2 cellular contexts compared by ENCODE assay signal in the genomic region with DNA sequence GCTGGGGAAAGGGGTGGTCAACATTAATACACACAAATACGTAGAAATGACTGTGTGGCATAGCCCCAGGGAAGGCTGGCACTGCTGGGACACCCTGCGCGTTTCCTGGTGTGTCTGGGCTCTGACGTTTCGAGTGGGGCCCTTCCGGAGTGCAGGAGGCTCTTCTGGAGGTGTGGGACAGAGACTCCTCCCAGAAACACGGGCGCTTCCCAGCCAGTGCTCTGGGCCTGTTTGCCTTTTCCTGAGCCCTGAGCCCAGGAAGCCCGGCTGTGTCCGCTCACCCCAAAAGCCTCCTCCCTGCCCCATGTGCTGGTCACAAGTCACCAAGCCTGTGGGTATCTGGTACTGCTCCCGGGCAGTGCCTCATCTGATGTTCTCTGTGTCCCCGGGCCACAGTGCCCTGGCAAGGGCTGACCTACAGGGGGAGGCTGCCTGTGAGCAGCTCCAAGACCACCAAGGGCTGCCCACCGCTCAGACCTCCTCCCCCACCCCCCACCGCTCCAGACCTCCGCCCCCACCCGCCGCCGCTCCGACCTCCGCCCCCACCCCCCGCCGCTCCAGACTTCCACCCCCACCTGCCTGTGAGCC.
A peak's percentile ranks its signal among the peaks of the same experiment; 100 is the strongest.
TF ChIP-seq lines count a peak whose summit lies in the region.

No MANE protein-coding gene starts in this region.

TF ChIP-seq in WTC11, 78 proteins besides CTCF, POLR2A, EP300 and RAD21 (continued from another document):
- TF ChIP-seq, protein P1, sequence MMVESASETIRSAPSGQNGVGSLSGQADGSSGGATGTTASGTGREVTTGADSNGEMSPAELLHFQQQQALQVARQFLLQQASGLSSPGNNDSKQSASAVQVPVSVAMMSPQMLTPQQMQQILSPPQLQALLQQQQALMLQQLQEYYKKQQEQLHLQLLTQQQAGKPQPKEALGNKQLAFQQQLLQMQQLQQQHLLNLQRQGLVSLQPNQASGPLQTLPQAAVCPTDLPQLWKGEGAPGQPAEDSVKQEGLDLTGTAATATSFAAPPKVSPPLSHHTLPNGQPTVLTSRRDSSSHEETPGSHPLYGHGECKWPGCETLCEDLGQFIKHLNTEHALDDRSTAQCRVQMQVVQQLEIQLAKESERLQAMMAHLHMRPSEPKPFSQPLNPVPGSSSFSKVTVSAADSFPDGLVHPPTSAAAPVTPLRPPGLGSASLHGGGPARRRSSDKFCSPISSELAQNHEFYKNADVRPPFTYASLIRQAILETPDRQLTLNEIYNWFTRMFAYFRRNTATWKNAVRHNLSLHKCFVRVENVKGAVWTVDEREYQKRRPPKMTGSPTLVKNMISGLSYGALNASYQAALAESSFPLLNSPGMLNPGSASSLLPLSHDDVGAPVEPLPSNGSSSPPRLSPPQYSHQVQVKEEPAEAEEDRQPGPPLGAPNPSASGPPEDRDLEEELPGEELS (CRISPR knock-in tag; IDR thresholded peaks at IDR 0.05), result no peak
- TF ChIP-seq ZNF263 (CRISPR knock-in tag; IDR thresholded peaks at IDR 0.05; ENCODE audit: low read depth) (no peak), FOXK1 (CRISPR knock-in tag; IDR thresholded peaks at IDR 0.05) (no peak), ZNF317 (CRISPR knock-in tag; IDR thresholded peaks at IDR 0.05; ENCODE audit: borderline replicate concordance, low read depth) (no peak), SMAD3 (CRISPR knock-in tag; IDR thresholded peaks at IDR 0.05; ENCODE audit: borderline replicate concordance) (no peak), NFE2L1 (CRISPR knock-in tag; IDR thresholded peaks at IDR 0.05) (no peak), ZNF423 (CRISPR knock-in tag; IDR thresholded peaks at IDR 0.05) (no peak), NR3C1 (CRISPR knock-in tag; conservative IDR thresholded peaks at IDR 0.05; ENCODE audit: low read depth) (no peak), SMAD4 (CRISPR knock-in tag; IDR thresholded peaks at IDR 0.05) (no peak), ETV6 (CRISPR knock-in tag; IDR thresholded peaks at IDR 0.05) (no peak), ZNF219 (CRISPR knock-in tag; IDR thresholded peaks at IDR 0.05; ENCODE audit: borderline replicate concordance) (no peak)
- TF ChIP-seq, protein P2, sequence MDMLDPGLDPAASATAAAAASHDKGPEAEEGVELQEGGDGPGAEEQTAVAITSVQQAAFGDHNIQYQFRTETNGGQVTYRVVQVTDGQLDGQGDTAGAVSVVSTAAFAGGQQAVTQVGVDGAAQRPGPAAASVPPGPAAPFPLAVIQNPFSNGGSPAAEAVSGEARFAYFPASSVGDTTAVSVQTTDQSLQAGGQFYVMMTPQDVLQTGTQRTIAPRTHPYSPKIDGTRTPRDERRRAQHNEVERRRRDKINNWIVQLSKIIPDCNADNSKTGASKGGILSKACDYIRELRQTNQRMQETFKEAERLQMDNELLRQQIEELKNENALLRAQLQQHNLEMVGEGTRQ (CRISPR knock-in tag; IDR thresholded peaks at IDR 0.05), result no peak
- TF ChIP-seq, protein P3, sequence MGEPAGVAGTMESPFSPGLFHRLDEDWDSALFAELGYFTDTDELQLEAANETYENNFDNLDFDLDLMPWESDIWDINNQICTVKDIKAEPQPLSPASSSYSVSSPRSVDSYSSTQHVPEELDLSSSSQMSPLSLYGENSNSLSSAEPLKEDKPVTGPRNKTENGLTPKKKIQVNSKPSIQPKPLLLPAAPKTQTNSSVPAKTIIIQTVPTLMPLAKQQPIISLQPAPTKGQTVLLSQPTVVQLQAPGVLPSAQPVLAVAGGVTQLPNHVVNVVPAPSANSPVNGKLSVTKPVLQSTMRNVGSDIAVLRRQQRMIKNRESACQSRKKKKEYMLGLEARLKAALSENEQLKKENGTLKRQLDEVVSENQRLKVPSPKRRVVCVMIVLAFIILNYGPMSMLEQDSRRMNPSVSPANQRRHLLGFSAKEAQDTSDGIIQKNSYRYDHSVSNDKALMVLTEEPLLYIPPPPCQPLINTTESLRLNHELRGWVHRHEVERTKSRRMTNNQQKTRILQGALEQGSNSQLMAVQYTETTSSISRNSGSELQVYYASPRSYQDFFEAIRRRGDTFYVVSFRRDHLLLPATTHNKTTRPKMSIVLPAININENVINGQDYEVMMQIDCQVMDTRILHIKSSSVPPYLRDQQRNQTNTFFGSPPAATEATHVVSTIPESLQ (CRISPR knock-in tag; IDR thresholded peaks at IDR 0.05), result no peak
- TF ChIP-seq, protein P4, sequence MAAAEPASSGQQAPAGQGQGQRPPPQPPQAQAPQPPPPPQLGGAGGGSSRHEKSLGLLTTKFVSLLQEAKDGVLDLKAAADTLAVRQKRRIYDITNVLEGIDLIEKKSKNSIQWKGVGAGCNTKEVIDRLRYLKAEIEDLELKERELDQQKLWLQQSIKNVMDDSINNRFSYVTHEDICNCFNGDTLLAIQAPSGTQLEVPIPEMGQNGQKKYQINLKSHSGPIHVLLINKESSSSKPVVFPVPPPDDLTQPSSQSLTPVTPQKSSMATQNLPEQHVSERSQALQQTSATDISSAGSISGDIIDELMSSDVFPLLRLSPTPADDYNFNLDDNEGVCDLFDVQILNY (CRISPR knock-in tag; IDR thresholded peaks at IDR 0.05), result no peak

TF ChIP-seq in HepG2, 621 proteins besides CTCF, POLR2A, EP300 and RAD21 (continued from another document):
- TF ChIP-seq, protein P5, sequence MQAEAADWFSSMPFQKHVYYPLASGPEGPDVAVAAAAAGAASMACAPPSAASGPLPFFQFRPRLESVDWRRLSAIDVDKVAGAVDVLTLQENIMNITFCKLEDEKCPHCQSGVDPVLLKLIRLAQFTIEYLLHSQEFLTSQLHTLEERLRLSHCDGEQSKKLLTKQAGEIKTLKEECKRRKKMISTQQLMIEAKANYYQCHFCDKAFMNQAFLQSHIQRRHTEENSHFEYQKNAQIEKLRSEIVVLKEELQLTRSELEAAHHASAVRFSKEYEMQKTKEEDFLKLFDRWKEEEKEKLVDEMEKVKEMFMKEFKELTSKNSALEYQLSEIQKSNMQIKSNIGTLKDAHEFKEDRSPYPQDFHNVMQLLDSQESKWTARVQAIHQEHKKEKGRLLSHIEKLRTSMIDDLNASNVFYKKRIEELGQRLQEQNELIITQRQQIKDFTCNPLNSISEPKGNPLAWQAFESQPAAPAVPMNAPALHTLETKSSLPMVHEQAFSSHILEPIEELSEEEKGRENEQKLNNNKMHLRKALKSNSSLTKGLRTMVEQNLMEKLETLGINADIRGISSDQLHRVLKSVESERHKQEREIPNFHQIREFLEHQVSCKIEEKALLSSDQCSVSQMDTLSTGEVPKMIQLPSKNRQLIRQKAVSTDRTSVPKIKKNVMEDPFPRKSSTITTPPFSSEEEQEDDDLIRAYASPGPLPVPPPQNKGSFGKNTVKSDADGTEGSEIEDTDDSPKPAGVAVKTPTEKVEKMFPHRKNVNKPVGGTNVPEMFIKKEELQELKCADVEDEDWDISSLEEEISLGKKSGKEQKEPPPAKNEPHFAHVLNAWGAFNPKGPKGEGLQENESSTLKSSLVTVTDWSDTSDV (CRISPR knock-in tag; IDR thresholded peaks at IDR 0.05), result no peak
- no peak for TF ChIP-seq SETDB1 (CRISPR knock-in tag; IDR thresholded peaks at IDR 0.05; ENCODE audit: borderline replicate concordance)
- TF ChIP-seq, protein P6, sequence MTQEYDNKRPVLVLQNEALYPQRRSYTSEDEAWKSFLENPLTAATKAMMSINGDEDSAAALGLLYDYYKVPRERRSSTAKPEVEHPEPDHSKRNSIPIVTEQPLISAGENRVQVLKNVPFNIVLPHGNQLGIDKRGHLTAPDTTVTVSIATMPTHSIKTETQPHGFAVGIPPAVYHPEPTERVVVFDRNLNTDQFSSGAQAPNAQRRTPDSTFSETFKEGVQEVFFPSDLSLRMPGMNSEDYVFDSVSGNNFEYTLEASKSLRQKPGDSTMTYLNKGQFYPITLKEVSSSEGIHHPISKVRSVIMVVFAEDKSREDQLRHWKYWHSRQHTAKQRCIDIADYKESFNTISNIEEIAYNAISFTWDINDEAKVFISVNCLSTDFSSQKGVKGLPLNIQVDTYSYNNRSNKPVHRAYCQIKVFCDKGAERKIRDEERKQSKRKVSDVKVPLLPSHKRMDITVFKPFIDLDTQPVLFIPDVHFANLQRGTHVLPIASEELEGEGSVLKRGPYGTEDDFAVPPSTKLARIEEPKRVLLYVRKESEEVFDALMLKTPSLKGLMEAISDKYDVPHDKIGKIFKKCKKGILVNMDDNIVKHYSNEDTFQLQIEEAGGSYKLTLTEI (CRISPR knock-in tag; conservative IDR thresholded peaks at IDR 0.05), result no peak
- TF ChIP-seq FOXC1 (CRISPR knock-in tag; IDR thresholded peaks at IDR 0.05; ENCODE audit: borderline replicate concordance), result no peak
- TF ChIP-seq RARG (CRISPR knock-in tag; IDR thresholded peaks at IDR 0.05; ENCODE audit: low read depth), result no peak
- TF ChIP-seq, protein P7, sequence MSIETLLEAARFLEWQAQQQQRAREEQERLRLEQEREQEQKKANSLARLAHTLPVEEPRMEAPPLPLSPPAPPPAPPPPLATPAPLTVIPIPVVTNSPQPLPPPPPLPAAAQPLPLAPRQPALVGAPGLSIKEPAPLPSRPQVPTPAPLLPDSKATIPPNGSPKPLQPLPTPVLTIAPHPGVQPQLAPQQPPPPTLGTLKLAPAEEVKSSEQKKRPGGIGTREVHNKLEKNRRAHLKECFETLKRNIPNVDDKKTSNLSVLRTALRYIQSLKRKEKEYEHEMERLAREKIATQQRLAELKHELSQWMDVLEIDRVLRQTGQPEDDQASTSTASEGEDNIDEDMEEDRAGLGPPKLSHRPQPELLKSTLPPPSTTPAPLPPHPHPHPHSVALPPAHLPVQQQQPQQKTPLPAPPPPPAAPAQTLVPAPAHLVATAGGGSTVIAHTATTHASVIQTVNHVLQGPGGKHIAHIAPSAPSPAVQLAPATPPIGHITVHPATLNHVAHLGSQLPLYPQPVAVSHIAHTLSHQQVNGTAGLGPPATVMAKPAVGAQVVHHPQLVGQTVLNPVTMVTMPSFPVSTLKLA (IDR thresholded peaks at IDR 0.05), result no peak
- no peak for TF ChIP-seq ZNF468 (CRISPR knock-in tag; IDR thresholded peaks at IDR 0.05)
- 0 out of 2 replicates have a peak, but pooled peaks have one; percentile 2 for TF ChIP-seq HDAC1 (CRISPR knock-in tag; IDR thresholded peaks at IDR 0.05)
- TF ChIP-seq RNF2 (conservative IDR thresholded peaks at IDR 0.05; ENCODE audit: low read depth), result no peak
- TF ChIP-seq PPARG (CRISPR knock-in tag; conservative IDR thresholded peaks at IDR 0.05), result no peak
- peak; percentile 52; the same call in 1 of the 2 replicates for TF ChIP-seq HNRNPL (IDR thresholded peaks at IDR 0.05; ENCODE audit: low read depth, low read length)
- no peak for TF ChIP-seq ZNF720 (CRISPR knock-in tag; IDR thresholded peaks at IDR 0.05)
- no peak for TF ChIP-seq KAT7 (CRISPR knock-in tag; IDR thresholded peaks at IDR 0.05; ENCODE audit: borderline replicate concordance)
- no peak for TF ChIP-seq FOXO1 (CRISPR knock-in tag; IDR thresholded peaks at IDR 0.05)
